Comparison of ENCODE assay signal across 25 cellular contexts in genomic region chr12:116137318-116137717, GRCh38.
DNase-seq lines count a peak whose midpoint lies in the region; ATAC-seq lines count a peak whose summit lies in the region.
"Had no signal": no experiment of that assay in that cellular context is flagged by ENCODE, and none has a peak within 500 bp of the region (broad histone marks: within the 10 kb centered on the region; RNA-seq: fewer than 3 reads in every experiment).

No MANE protein-coding gene starts in this region.

- intact Hi-C loops in activated CD4-positive, alpha-beta T cell treated with anti-CD3 and anti-CD28 coated beads, Interleukin-2, amount 10 ng/mL, durations not matched to agents 24 days and 14 days (cut with micrococcal nuclease): loop anchor here (2.0 to 5.0 kb wide), 3 partner anchors 35 to 77 kb away; no protein-coding TSS in a partner anchor
- intact Hi-C loops in activated CD4-positive, alpha-beta memory T cell treated with anti-CD3 and anti-CD28 coated beads for 36 hours (cut with micrococcal nuclease): loop anchor here (2.0 to 5.0 kb wide), 4 partner anchors 15 to 120 kb away; no protein-coding TSS in a partner anchor

- H3K4me1 Mint-ChIP-seq in activated CD4-positive, alpha-beta T cell treated with anti-CD3 and anti-CD28 coated beads, Interleukin-2, amount 10 ng/mL, durations not matched to agents 24 days and 14 days: peaks cover 58% of the 10 kb centered on the region
- H3K4me1 Mint-ChIP-seq in activated CD4-positive, alpha-beta memory T cell treated with anti-CD3 and anti-CD28 coated beads for 36 hours (ENCODE audit: low read depth): peaks cover 71% of the 10 kb centered on the region
- peaks cover 61 to 64% (median 61%) of the 10 kb centered on the region in 3 donors for H3K4me1 Mint-ChIP-seq in naive B cell

- peak overlapping the region; percentile 72 for H3K27ac Mint-ChIP-seq in activated CD4-positive, alpha-beta T cell treated with anti-CD3 and anti-CD28 coated beads, Interleukin-2, amount 10 ng/mL, durations not matched to agents 24 days and 14 days
- peak overlapping the region; percentile 38 for H3K27ac Mint-ChIP-seq in activated CD4-positive, alpha-beta memory T cell treated with anti-CD3 and anti-CD28 coated beads for 36 hours
- H3K27ac Mint-ChIP-seq in naive B cell: peak overlapping the region in 4 of 6 donors; percentile 13 to 56 (median 30)
- H3K27ac Mint-ChIP-seq: stimulated activated memory B cell treated with anti-CD40 and anti-IgM and Interleukin-4, amounts not matched to agents 10 μg/mL and 1 μg/mL and 100 μg/mL, for 72 hours had no signal

- DNase-seq in activated CD4-positive, alpha-beta T cell treated with anti-CD3 and anti-CD28 coated beads, Interleukin-2, amount 10 ng/mL, durations not matched to agents 24 days and 14 days: no peak
- DNase-seq in activated CD4-positive, alpha-beta T cell treated with anti-CD3 and anti-CD28 coated beads for 4 hours: no peak
- DNase-seq in activated CD4-positive, alpha-beta memory T cell treated with anti-CD3 and anti-CD28 coated beads for 36 hours: no peak
- DNase-seq in naive B cell (no peak), NCI-H446 (lab: John Stamatoyannopoulos, UW) (no peak), NCI-H2081 treated with DMSO at 0.1 percent for 48 hours (lab: John Stamatoyannopoulos, UW) (no peak)
- DNase-seq: ACHN; activated CD8-positive, alpha-beta memory T cell treated with anti-CD3 and anti-CD28 coated beads for 24 hours; activated effector memory CD4-positive, alpha-beta T cell treated with Interleukin-2 at 50 U/mL for 16 hours; DMS 273 treated with DMSO at 0.1 percent for 48 hours; erythroblast; foreskin keratinocyte; GDM1; left ventricle myocardium superior; midbrain; NCI-H1092 treated with DMSO at 0.1 percent for 48 hours; NCI-H2171 treated with DMSO at 0.1 percent for 48 hours; NCI-H69; OCI-M1; SHP77 treated with DMSO at 0.1 percent for 48 hours; thyroid gland had no signal

- no peaks in the 10 kb centered on the region for H3K9me3 Mint-ChIP-seq in activated CD4-positive, alpha-beta T cell treated with anti-CD3 and anti-CD28 coated beads, Interleukin-2, amount 10 ng/mL, durations not matched to agents 24 days and 14 days
- H3K9me3 Mint-ChIP-seq in activated CD4-positive, alpha-beta memory T cell treated with anti-CD3 and anti-CD28 coated beads for 36 hours: no peaks in the 10 kb centered on the region
- H3K9me3 Mint-ChIP-seq in naive B cell: no peaks in the 10 kb centered on the region
- H3K9me3 Mint-ChIP-seq: neural crest cell; stimulated activated memory B cell treated with anti-CD40 and anti-IgM and Interleukin-4, amounts not matched to agents 10 μg/mL and 1 μg/mL and 100 μg/mL, for 72 hours had no signal

- peak overlapping the region; percentile 38 for H3K4me3 Mint-ChIP-seq in activated CD4-positive, alpha-beta T cell treated with anti-CD3 and anti-CD28 coated beads, Interleukin-2, amount 10 ng/mL, durations not matched to agents 24 days and 14 days
- H3K4me3 Mint-ChIP-seq in activated CD4-positive, alpha-beta memory T cell treated with anti-CD3 and anti-CD28 coated beads for 36 hours: no peak overlapping the region
- H3K4me3 Mint-ChIP-seq in naive B cell: no peak overlapping the region
- H3K4me3 Mint-ChIP-seq: neural crest cell; stimulated activated memory B cell treated with anti-CD40 and anti-IgM and Interleukin-4, amounts not matched to agents 10 μg/mL and 1 μg/mL and 100 μg/mL, for 72 hours had no signal

- peaks cover 1% of the 10 kb centered on the region for H3K36me3 Mint-ChIP-seq in activated CD4-positive, alpha-beta T cell treated with anti-CD3 and anti-CD28 coated beads, Interleukin-2, amount 10 ng/mL, durations not matched to agents 24 days and 14 days (ENCODE audit: low read depth)
- no peaks in the 10 kb centered on the region for H3K36me3 Mint-ChIP-seq in activated CD4-positive, alpha-beta memory T cell treated with anti-CD3 and anti-CD28 coated beads for 36 hours
- no peaks in the 10 kb centered on the region for H3K36me3 Mint-ChIP-seq in naive B cell
- H3K36me3 Mint-ChIP-seq: stimulated activated memory B cell treated with anti-CD40 and anti-IgM and Interleukin-4, amounts not matched to agents 10 μg/mL and 1 μg/mL and 100 μg/mL, for 72 hours had no signal

- POLR2A ChIA-PET in activated CD4-positive, alpha-beta memory T cell treated with anti-CD3 and anti-CD28 coated beads for 36 hours (lab: Charles Lee): no interaction called here

- ATAC-seq in GM18498 (IDR thresholded peaks at IDR 0.05; ENCODE audit: unreplicated experiment): peak; percentile 45
- ATAC-seq in naive B cell (ENCODE audit: low read depth in 2 of 2): peak in 1 of 2 donors; percentile 41
- no peak for ATAC-seq in GM19463 (IDR thresholded peaks at IDR 0.05; ENCODE audit: unreplicated experiment)
- ATAC-seq: foreskin keratinocyte; left ventricle myocardium superior; stimulated activated memory B cell treated with anti-CD40 and anti-IgM and Interleukin-4, amounts not matched to agents 10 μg/mL and 1 μg/mL and 100 μg/mL, for 72 hours had no signal

- no peaks in the 10 kb centered on the region for H3K27me3 Mint-ChIP-seq in activated CD4-positive, alpha-beta T cell treated with anti-CD3 and anti-CD28 coated beads, Interleukin-2, amount 10 ng/mL, durations not matched to agents 24 days and 14 days
- H3K27me3 Mint-ChIP-seq in activated CD4-positive, alpha-beta memory T cell treated with anti-CD3 and anti-CD28 coated beads for 36 hours: no peaks in the 10 kb centered on the region
- H3K27me3 Mint-ChIP-seq in naive B cell: no peaks in the 10 kb centered on the region
- H3K27me3 Mint-ChIP-seq: stimulated activated memory B cell treated with anti-CD40 and anti-IgM and Interleukin-4, amounts not matched to agents 10 μg/mL and 1 μg/mL and 100 μg/mL, for 72 hours had no signal

- CTCF ChIA-PET in activated CD4-positive, alpha-beta memory T cell treated with anti-CD3 and anti-CD28 coated beads for 36 hours (lab: Charles Lee): interaction anchor here (0.6 to 1.2 kb wide), 4 partner anchors 99 to 461 kb away, joined by 3 read pairs; no protein-coding TSS in a partner anchor
